8 cellular contexts compared by ENCODE assay signal in genomic region chr14:100193417-100194357, GRCh38. TPM values are rescaled to one million over a fixed set of nuclear protein-coding genes. Genes with fewer than 3 reads are reported as not detected.
A peak's percentile ranks its signal among the peaks of the same experiment; 100 is the strongest.
DNase-seq lines count a peak whose midpoint lies in the region; ATAC-seq, FAIRE-seq and TF ChIP-seq lines count a peak whose summit lies in the region.

No MANE protein-coding gene starts in this region.

- H3K9me3 ChIP-seq in HUES64 (ENCODE audit: insufficient read depth, low read depth, low read length) (no peaks in the 10 kb centered on the region), astrocyte (ENCODE audit: insufficient read depth, low read depth, low read length) (no peaks in the 10 kb centered on the region), lung (ENCODE audit: control insufficient read depth in 2 of 2, insufficient read depth in 1 of 2, low read length in 1 of 2) (no peaks in the 10 kb centered on the region), thyroid gland (no peaks in the 10 kb centered on the region)

- 76% methylated on average over 12 of the region's 12 CpGs for WGBS in HUES64
- WGBS in lung, 2 donors = 63 to 65% methylated on average over 12 of the region's 12 CpGs
- WGBS in thyroid gland, 2 donors = 57 to 58% methylated on average over 10 to 12 of the region's 12 CpGs

- DNase-seq in COLO829 (ENCODE audit: low spot score) (peak; percentile 33), astrocyte (ENCODE audit: low read depth) (no peak), lung (ENCODE audit: low spot score) (no peak), thyroid gland (peak; percentile 15 to 45), COLO668 (lab: John Stamatoyannopoulos, UW; ENCODE audit: unreplicated experiment) (no peak)

- peak overlapping the region; percentile 50 for H3K27ac Mint-ChIP-seq in astrocyte (ENCODE audit: unreplicated experiment)

- peaks cover 4% of the 10 kb centered on the region; the same call in 1 of the 2 replicates for H3K4me1 ChIP-seq in HUES64 (ENCODE audit: insufficient read depth, low read length)
- H3K4me1 ChIP-seq in astrocyte (ENCODE audit: insufficient read depth, low read length) = peaks cover 11% of the 10 kb centered on the region
- peaks cover 0 to 7% of the 10 kb centered on the region in 2 donors for H3K4me1 ChIP-seq in lung (ENCODE audit: control insufficient read depth in 2 of 2, insufficient read depth in 2 of 2, low read length in 2 of 2)
- peaks cover 15 to 17% of the 10 kb centered on the region in 2 donors for H3K4me1 ChIP-seq in thyroid gland

- ATAC-seq in lung (ENCODE audit: insufficient read depth, low FRiP score) (no peak), HG03521 (IDR thresholded peaks at IDR 0.05; ENCODE audit: unreplicated experiment) (no peak), GM19467 (IDR thresholded peaks at IDR 0.05; ENCODE audit: unreplicated experiment) (no peak)

- no peaks in the 10 kb centered on the region for H4K20me1 ChIP-seq in astrocyte (ENCODE audit: insufficient read depth, low read length)

- H3K9ac ChIP-seq in HUES64 (ENCODE audit: low read depth, low read length) (peak overlapping the region; percentile 36; the same call in 1 of the 2 replicates), astrocyte (ENCODE audit: low read length) (peak overlapping the region; percentile 76)

- no peak for TF ChIP-seq POLR2A in thyroid gland (IDR thresholded peaks at IDR 0.05)

- TF ChIP-seq CTCF in astrocyte (IDR thresholded peaks at IDR 0.05; ENCODE audit: insufficient read depth, low read depth, low read length) (no peak), lung (IDR thresholded peaks at IDR 0.05; ENCODE audit: control extremely low read depth, extremely low read depth) (no peak), thyroid gland (IDR thresholded peaks at IDR 0.05) (no peak)

- no peaks in the 10 kb centered on the region for H3K27me3 ChIP-seq in HUES64 (ENCODE audit: insufficient read depth, low read length)
- H3K27me3 ChIP-seq in astrocyte (ENCODE audit: insufficient read depth, low read length) = no peaks in the 10 kb centered on the region
- H3K27me3 ChIP-seq in lung (ENCODE audit: control insufficient read depth, insufficient read depth) = no peaks in the 10 kb centered on the region
- no peaks in the 10 kb centered on the region for H3K27me3 ChIP-seq in thyroid gland

- H2AFZ ChIP-seq in astrocyte (ENCODE audit: low read depth, low read length) = peak overlapping the region; percentile 91

- H3K27ac ChIP-seq in HUES64 (ENCODE audit: low read depth, low read length) = peak overlapping the region; percentile 34; the same call in 1 of the 2 replicates
- H3K27ac ChIP-seq in astrocyte (ENCODE audit: low read depth, low read length) = no peak overlapping the region
- peak overlapping the region; percentile 73 to 86 for H3K27ac ChIP-seq in lung (ENCODE audit: low read depth in 1 of 2, low read length in 1 of 2)
- H3K27ac ChIP-seq in thyroid gland = peak overlapping the region; percentile 35 to 96 (median 84)

- H3K4me3 Mint-ChIP-seq in astrocyte (ENCODE audit: unreplicated experiment) = peak overlapping the region; percentile 42

- peak overlapping the region; percentile 88 for H3K4me2 ChIP-seq in astrocyte (ENCODE audit: low read length)

- H3K27me3 Mint-ChIP-seq in astrocyte (ENCODE audit: low read depth, unreplicated experiment) = no peaks in the 10 kb centered on the region

- intact Hi-C loops in thyroid gland (cut with DNase I) = loop anchor here (5.0 to 10.0 kb wide), 2 partner anchors 119 to 221 kb away; no protein-coding TSS in a partner anchor

- no peaks in the 10 kb centered on the region for H3K36me3 Mint-ChIP-seq in astrocyte (ENCODE audit: low read depth, unreplicated experiment)

- peak overlapping the region; percentile 20; the same call in 1 of the 2 replicates for H3K4me3 ChIP-seq in HUES64 (ENCODE audit: low read length)
- peak overlapping the region; percentile 57 for H3K4me3 ChIP-seq in astrocyte (ENCODE audit: insufficient read depth, low read depth, low read length)
- peak overlapping the region; percentile 0 for H3K4me3 ChIP-seq in lung
- peak overlapping the region in 1 of 3 donors; percentile 6 for H3K4me3 ChIP-seq in thyroid gland (replicated peaks in 1 of 3)

- H3K9me3 Mint-ChIP-seq in astrocyte (ENCODE audit: unreplicated experiment) = no peaks in the 10 kb centered on the region

- no peak for FAIRE-seq in astrocyte (lab: Jason Lieb, UNC)

- no peaks in the 10 kb centered on the region for H3K4me1 Mint-ChIP-seq in astrocyte (ENCODE audit: low read depth, unreplicated experiment)

- H3K36me3 ChIP-seq in HUES64 (ENCODE audit: insufficient read depth, low read length) (no peaks in the 10 kb centered on the region), astrocyte (ENCODE audit: insufficient read depth, low read length) (no peaks in the 10 kb centered on the region), lung (ENCODE audit: control insufficient read depth in 2 of 2, insufficient read depth in 2 of 2, low read length in 2 of 2) (no peaks in the 10 kb centered on the region), thyroid gland (no peaks in the 10 kb centered on the region)

- H3K79me2 ChIP-seq in astrocyte (ENCODE audit: insufficient read depth, low read length) = no peaks in the 10 kb centered on the region

RNA-seq across cellular contexts. Expression of gene DEGS2, which starts 34.2 kb away (rescaled TPM):
- polyA plus RNA-seq in HUES64 (2013, experiment 1 of 2) = not detected
- polyA plus RNA-seq in HUES64 (2013, experiment 2 of 2) = 0.70 TPM
- total RNA-seq in astrocyte = 0.07 TPM in 1 of 2 replicates, not detected in the other
- total RNA-seq in lung = 1 to 10 TPM; 5.2 to 7.4 TPM
- 1 to 10 TPM; 3.6 to 6.2 TPM for polyA plus RNA-seq in lung
- 1 to 10 TPM in 3 of 4 donors, under 1 TPM in 1; 0.54 to 7.6 (median 3.6) TPM for total RNA-seq in thyroid gland

RNA-seq across cellular contexts. Expression of gene YY1, which starts 45.3 kb away (rescaled TPM):
- polyA plus RNA-seq in HUES64 (2013, experiment 1 of 2) = 81.7 TPM
- polyA plus RNA-seq in HUES64 (2013, experiment 2 of 2) = 72.6 TPM
- total RNA-seq in astrocyte = 84.5 and 87.5 TPM in 2 replicates
- 10 to 100 TPM; 42.1 to 62.9 TPM for total RNA-seq in lung
- 10 to 100 TPM; 22.9 to 27.0 TPM for polyA plus RNA-seq in lung
- 10 to 100 TPM; 50.0 to 67.4 (median 55.6) TPM for total RNA-seq in thyroid gland

Comparison
In these comparisons a context has a peak if more than half of its experiments do, and no peak if none do; other contexts are left out.
1. DNase-seq: peak in COLO829 (single experiment) and thyroid gland (2 of 2); none in astrocyte (single experiment), lung (single experiment) and COLO668 (single experiment).